Comparison of ENCODE assay signal across 11 cellular contexts in the genomic region with DNA sequence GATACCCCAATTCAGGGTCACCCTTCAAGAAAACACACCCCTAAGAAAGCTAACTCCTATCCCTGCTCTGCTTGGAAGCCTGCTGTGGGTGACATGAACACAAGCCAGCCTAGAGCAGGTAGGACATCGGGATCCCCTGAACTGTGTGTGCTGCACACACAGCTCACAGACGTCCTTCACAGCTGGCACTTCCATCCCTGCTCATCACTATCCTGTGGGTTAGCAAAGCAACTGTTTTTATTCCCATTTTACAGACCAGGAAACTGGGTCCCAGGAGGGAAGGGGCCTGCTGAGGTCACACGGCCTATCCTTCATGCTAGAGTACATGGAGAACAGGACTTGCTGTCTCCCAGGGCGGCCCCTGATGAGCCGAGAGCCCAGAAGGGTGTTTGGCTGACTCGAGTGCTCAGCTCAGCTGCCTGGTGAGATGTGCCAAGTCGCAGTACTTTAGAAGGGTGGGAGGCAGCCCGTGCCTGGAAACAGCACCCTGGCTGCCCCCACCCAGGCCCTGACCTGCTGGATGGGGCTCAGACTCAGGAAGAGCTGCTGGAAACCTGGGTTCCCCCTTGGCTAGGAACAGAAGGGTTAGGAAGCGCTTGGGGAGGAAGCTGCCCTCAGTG. TPM values are rescaled to one million over a fixed set of nuclear protein-coding genes. Genes with fewer than 3 reads are reported as not detected.
DNase-seq lines count a peak whose midpoint lies in the region; ATAC-seq and TF ChIP-seq lines count a peak whose summit lies in the region.
"Had no signal": no experiment of that assay in that cellular context is flagged by ENCODE, and none has a peak within 500 bp of the region (broad histone marks: within the 10 kb centered on the region; RNA-seq: fewer than 3 reads in every experiment).

No MANE protein-coding gene starts in this region.

- no peak overlapping the region for H2BK120ac ChIP-seq in mesendoderm (ENCODE audit: low read depth, low read length)

- no peak overlapping the region for H2AK5ac ChIP-seq in mesendoderm (ENCODE audit: low read length)

- H3K36me3 ChIP-seq in BLaER1 treated with 17β-estradiol and CSF1 and Interleukin-3, amounts not matched to agents 10 nM and 100 nM: no peaks in the 10 kb centered on the region
- H3K36me3 ChIP-seq in gastroesophageal sphincter (no peaks in the 10 kb centered on the region), mesendoderm (ENCODE audit: control insufficient read depth, insufficient read depth, low read length) (no peaks in the 10 kb centered on the region)

- peaks cover 96 to 100% (median 100%) of the 10 kb centered on the region in 10 experiments for H3K4me1 ChIP-seq in BLaER1 treated with 17β-estradiol and CSF1 and Interleukin-3, amounts not matched to agents 10 nM and 100 nM
- H3K4me1 ChIP-seq in gastroesophageal sphincter: peaks cover 6 to 99% (median 48%) of the 10 kb centered on the region in 3 donors
- peaks cover 2% of the 10 kb centered on the region for H3K4me1 ChIP-seq in mesendoderm (ENCODE audit: control insufficient read depth, low read depth, low read length)

- H3K4me2 ChIP-seq in BLaER1 treated with 17β-estradiol and CSF1 and Interleukin-3, amounts not matched to agents 10 nM and 100 nM: peak overlapping the region; percentile 89 to 98 (median 94)
- no peak overlapping the region for H3K4me2 ChIP-seq in mesendoderm (ENCODE audit: low read length)

- CTCF ChIA-PET in RWPE1 (lab: Yijun Ruan, JAX): interaction anchor here (0.7 to 4.9 kb wide), 7 partner anchors 9 to 1808 kb away, joined by 3 to 42 read pairs (median 4); no protein-coding TSS in a partner anchor

- no peak overlapping the region for H2BK5ac ChIP-seq in mesendoderm (ENCODE audit: low read length)

- H4K5ac ChIP-seq in mesendoderm (ENCODE audit: low read length): no peak overlapping the region

- no peak overlapping the region for H3K18ac ChIP-seq in mesendoderm (ENCODE audit: low read length)

- no peaks in the 10 kb centered on the region for H3K9me3 ChIP-seq in BLaER1 treated with 17β-estradiol and CSF1 and Interleukin-3, amounts not matched to agents 10 nM and 100 nM (replicated peaks in 1 of 11)
- no peaks in the 10 kb centered on the region for H3K9me3 ChIP-seq in gastroesophageal sphincter

- no peak overlapping the region for H3K56ac ChIP-seq in mesendoderm (ENCODE audit: low read length)

- POLR2A ChIA-PET in RWPE1 (lab: Yijun Ruan, JAX; ENCODE audit: low non-redundant PET): no interaction called here

- no peak for TF ChIP-seq POLR2A in gastroesophageal sphincter (IDR thresholded peaks at IDR 0.05)

- 90% methylated on average over 1 of the region's 9 CpGs; no CpG with 5 or more reads in 1 of the 2 donors for WGBS in gastroesophageal sphincter (ENCODE audit: low coverage in 1 of 2), 2 donors
- WGBS in mesendoderm (ENCODE audit: extremely low coverage, insufficient coverage, low lambda C conversion rate): no CpG with 5 or more reads among the region's 9 CpGs

- H3K9ac ChIP-seq in BLaER1 treated with 17β-estradiol and CSF1 and Interleukin-3, amounts not matched to agents 10 nM and 100 nM: peak overlapping the region; percentile 34 to 87 (median 83); a peak in 20 of 22 replicates
- H3K9ac ChIP-seq in mesendoderm (ENCODE audit: low read length): no peak overlapping the region

- DNase-seq in RWPE1 (ENCODE audit: low spot score) (no peak), posterior vena cava (ENCODE audit: low spot score) (peak; percentile 83), OCI-M1 (lab: John Stamatoyannopoulos, UW) (no peak), mesendoderm (no peak), HPDE6-E6E7 (ENCODE audit: extremely low spot score) (no peak)
- DNase-seq: COR-L47, HCEC 1CT, NCI-H226 had no signal

- intact Hi-C loops in posterior vena cava (cut with DNase I): loop anchor here (10.0 kb wide), 2 partner anchors 168 to 198 kb away; partner anchors contain the start of gene PRELP (in 1 of the 2)

- H3K23ac ChIP-seq in mesendoderm (ENCODE audit: low read length): no peak overlapping the region

- no peak overlapping the region for H4K8ac ChIP-seq in mesendoderm (ENCODE audit: low read depth, low read length)

- no peaks in the 10 kb centered on the region for H3K79me1 ChIP-seq in mesendoderm (ENCODE audit: low read length)

- no peaks in the 10 kb centered on the region for H3K79me2 ChIP-seq in mesendoderm (ENCODE audit: control insufficient read depth, insufficient read depth, low read length)

- TF ChIP-seq EP300 in gastroesophageal sphincter (IDR thresholded peaks at IDR 0.05): no peak

- H3K27me3 ChIP-seq in BLaER1 treated with 17β-estradiol and CSF1 and Interleukin-3, amounts not matched to agents 10 nM and 100 nM: no peaks in the 10 kb centered on the region
- H3K27me3 ChIP-seq in gastroesophageal sphincter (no peaks in the 10 kb centered on the region), mesendoderm (ENCODE audit: insufficient read depth, low read length, poor library complexity) (no peaks in the 10 kb centered on the region)

- TF ChIP-seq CTCF in RWPE1 (conservative IDR thresholded peaks at IDR 0.05; ENCODE audit: low read depth) (no peak), gastroesophageal sphincter (IDR thresholded peaks at IDR 0.05) (no peak)

- peak overlapping the region in 10 of 11 experiments; percentile 61 to 99 (median 93); a peak in 21 of 22 replicates for H3K27ac ChIP-seq in BLaER1 treated with 17β-estradiol and CSF1 and Interleukin-3, amounts not matched to agents 10 nM and 100 nM
- H3K27ac ChIP-seq in RWPE1 (peak overlapping the region; percentile 9; the same call in 1 of the 2 replicates), gastroesophageal sphincter (peak overlapping the region; percentile 94 to 96 (median 95)), mesendoderm (ENCODE audit: low read depth, low read length) (no peak overlapping the region)

- H3K4me3 ChIP-seq in BLaER1 treated with 17β-estradiol and CSF1 and Interleukin-3, amounts not matched to agents 10 nM and 100 nM: peak overlapping the region in 2 of 10 experiments; percentile 4 to 50; a peak in 1 of 20 replicates
- H3K4me3 ChIP-seq in gastroesophageal sphincter (no peak overlapping the region), mesendoderm (ENCODE audit: low read length) (no peak overlapping the region)

- H3K4ac ChIP-seq in mesendoderm (ENCODE audit: low read depth, low read length): no peak overlapping the region

- H4K20me1 ChIP-seq in BLaER1 treated with 17β-estradiol and CSF1 and Interleukin-3, amounts not matched to agents 10 nM and 100 nM: no peaks in the 10 kb centered on the region

- ATAC-seq in gastroesophageal sphincter: no peak
- ATAC-seq in GM21576 (IDR thresholded peaks at IDR 0.05; ENCODE audit: unreplicated experiment): no peak

- no peak overlapping the region for H2BK15ac ChIP-seq in mesendoderm (replicated peaks; ENCODE audit: low read depth)

RNA-seq across cellular contexts. Expression of gene BTG2, which starts 28.3 kb away (rescaled TPM):
- 100 to 1,000 TPM in 3 of 4 donors, 10 to 100 TPM in 1; 74.5 to 169 (median 116) TPM for total RNA-seq in gastroesophageal sphincter
- total RNA-seq in posterior vena cava: 100 to 1,000 TPM in 1 of 2 donors, 10 to 100 TPM in 1; 64.7 to 153 TPM
- 4.1 TPM for polyA plus RNA-seq in mesendoderm (2013, experiment 1 of 2)
- polyA plus RNA-seq in mesendoderm (2013, experiment 2 of 2): 3.9 TPM

RNA-seq across cellular contexts. Expression of gene CHIT1, which starts 47.6 kb away (rescaled TPM):
- total RNA-seq in gastroesophageal sphincter: under 1 TPM in 2 of 4 donors, not detected in 2; 0.13 to 0.16 TPM
- under 1 TPM; 0.14 to 0.33 TPM for total RNA-seq in posterior vena cava
- not detected for polyA plus RNA-seq in mesendoderm (2013, experiment 1 of 2)
- polyA plus RNA-seq in mesendoderm (2013, experiment 2 of 2): not detected
